20 cellular contexts compared by ENCODE assay signal in genomic region chr7:1704326-1705241, GRCh38. TPM values are rescaled to one million over a fixed set of nuclear protein-coding genes. Genes with fewer than 3 reads are reported as not detected.
A peak's percentile ranks its signal among the peaks of the same experiment; 100 is the strongest.
DNase-seq lines count a peak whose midpoint lies in the region; ATAC-seq and TF ChIP-seq lines count a peak whose summit lies in the region.
"Had no signal": no experiment of that assay in that cellular context is flagged by ENCODE, and none has a peak within 500 bp of the region (broad histone marks: within the 10 kb centered on the region; RNA-seq: fewer than 3 reads in every experiment).

No MANE protein-coding gene starts in this region.

- no peak overlapping the region for H3K27ac ChIP-seq in WERI-Rb-1
- H3K27ac ChIP-seq: adrenal gland, upper lobe of left lung had no signal

- TF ChIP-seq CTCF in WERI-Rb-1 (IDR thresholded peaks at IDR 0.05; ENCODE audit: low read depth, low read length) = no peak

- H3K4me1 Mint-ChIP-seq in activated naive CD8-positive, alpha-beta T cell treated with anti-CD3 and anti-CD28 coated beads for 36 hours = no peaks in the 10 kb centered on the region
- H3K4me1 Mint-ChIP-seq: activated CD4-positive, alpha-beta T cell treated with anti-CD3 and anti-CD28 coated beads, Interleukin-2, amount 10 ng/mL, durations not matched to agents 7 days and 5 days; immature natural killer cell had no signal

- peaks cover 15% of the 10 kb centered on the region for H3K9me3 Mint-ChIP-seq in activated naive CD8-positive, alpha-beta T cell treated with anti-CD3 and anti-CD28 coated beads for 36 hours

- ATAC-seq in left cardiac atrium = no peak
- ATAC-seq in Right ventricle myocardium superior (ENCODE audit: poor library complexity) = no peak
- no peak for ATAC-seq in left lobe of liver
- ATAC-seq: CD8-positive, alpha-beta T cell; effector memory CD8-positive, alpha-beta T cell had no signal

- intact Hi-C loops in left cardiac atrium (cut with DNase I) (no loop called here), Right ventricle myocardium superior (cut with DNase I) (no loop called here)

- H3K4me3 ChIP-seq in WERI-Rb-1 (ENCODE audit: low read depth, low read length) = no peak overlapping the region
- H3K4me3 ChIP-seq: adrenal gland, MG63, upper lobe of left lung had no signal

- H3K27me3 Mint-ChIP-seq in activated naive CD8-positive, alpha-beta T cell treated with anti-CD3 and anti-CD28 coated beads for 36 hours = peaks cover 3% of the 10 kb centered on the region

- H3K27ac Mint-ChIP-seq in activated naive CD8-positive, alpha-beta T cell treated with anti-CD3 and anti-CD28 coated beads for 36 hours = no peak overlapping the region
- H3K27ac Mint-ChIP-seq: activated CD4-positive, alpha-beta T cell treated with anti-CD3 and anti-CD28 coated beads, Interleukin-2, amount 10 ng/mL, durations not matched to agents 7 days and 5 days; CD8-positive, alpha-beta T cell; effector memory CD8-positive, alpha-beta T cell; IgD-negative memory B cell; immature natural killer cell; stimulated activated naive CD8-positive, alpha-beta T cell treated with anti-CD3 and anti-CD28 coated beads, Interleukin-15, Interleukin-2, amounts not matched to agents 100 ng/mL and 50 ng/mL, for 24 hours had no signal

- H3K36me3 Mint-ChIP-seq in activated naive CD8-positive, alpha-beta T cell treated with anti-CD3 and anti-CD28 coated beads for 36 hours = no peaks in the 10 kb centered on the region
- H3K36me3 Mint-ChIP-seq: CD8-positive, alpha-beta T cell; IgD-negative memory B cell; immature natural killer cell had no signal

- peaks cover 46% of the 10 kb centered on the region for H3K36me3 ChIP-seq in WERI-Rb-1
- H3K36me3 ChIP-seq: adrenal gland, MG63, upper lobe of left lung had no signal

- no peaks in the 10 kb centered on the region for H3K27me3 ChIP-seq in WERI-Rb-1 (ENCODE audit: insufficient read depth, low read depth, severe bottlenecking)
- H3K27me3 ChIP-seq: MG63, upper lobe of left lung had no signal

- DNase-seq in left cardiac atrium (peak; percentile 6), Right ventricle myocardium superior (no peak), WERI-Rb-1 (peak; percentile 4), left lobe of liver (ENCODE audit: low spot score) (peak; percentile 38), ureter (ENCODE audit: low spot score) (peak; percentile 29), kidney glomerular epithelial cell (lab: John Stamatoyannopoulos, UW) (no peak), AG08396 (ENCODE audit: low spot score) (no peak)
- no peak for DNase-seq in activated naive CD8-positive, alpha-beta T cell treated with anti-CD3 and anti-CD28 coated beads for 36 hours
- DNase-seq: activated CD4-positive, alpha-beta T cell treated with anti-CD3 and anti-CD28 coated beads, Interleukin-2, amount 10 ng/mL, durations not matched to agents 7 days and 5 days; caudate nucleus; CD8-positive, alpha-beta T cell; DMS79; effector memory CD8-positive, alpha-beta T cell; immature natural killer cell; mesenchymal stem cell; MG63 had no signal

- H3K4me3 Mint-ChIP-seq in activated naive CD8-positive, alpha-beta T cell treated with anti-CD3 and anti-CD28 coated beads for 36 hours = no peak overlapping the region
- H3K4me3 Mint-ChIP-seq: activated CD4-positive, alpha-beta T cell treated with anti-CD3 and anti-CD28 coated beads, Interleukin-2, amount 10 ng/mL, durations not matched to agents 7 days and 5 days; CD8-positive, alpha-beta T cell; effector memory CD8-positive, alpha-beta T cell; IgD-negative memory B cell; immature natural killer cell; stimulated activated naive CD8-positive, alpha-beta T cell treated with anti-CD3 and anti-CD28 coated beads, Interleukin-15, Interleukin-2, amounts not matched to agents 100 ng/mL and 50 ng/mL, for 24 hours had no signal

- H3K9me3 ChIP-seq in WERI-Rb-1 (ENCODE audit: severe bottlenecking) = peaks cover 14% of the 10 kb centered on the region

RNA-seq across cellular contexts. Expression of gene ELFN1, which starts 34.5 kb away (rescaled TPM):
- total RNA-seq in left cardiac atrium (1 to 10 TPM; 6.0 to 9.5 TPM), Right ventricle myocardium superior (10.8 TPM), left lobe of liver (17.5 TPM), ureter (1.7 TPM)
- total RNA-seq in activated naive CD8-positive, alpha-beta T cell treated with anti-CD3 and anti-CD28 coated beads for 36 hours = under 1 TPM; 0.14 to 0.19 TPM
- total RNA-seq: CD8-positive, alpha-beta T cell had no signal

Comparison
In these comparisons a context has a peak if more than half of its experiments do, and no peak if none do; other contexts are left out.
1. DNase-seq: peak in left cardiac atrium (single experiment), WERI-Rb-1 (single experiment), left lobe of liver (single experiment) and ureter (single experiment); none in Right ventricle myocardium superior (single experiment), kidney glomerular epithelial cell (single experiment), AG08396 (single experiment) and activated naive CD8-positive, alpha-beta T cell treated with anti-CD3 and anti-CD28 coated beads for 36 hours (single experiment).